Comparison of ENCODE assay signal across 1 cellular context in the genomic region with DNA sequence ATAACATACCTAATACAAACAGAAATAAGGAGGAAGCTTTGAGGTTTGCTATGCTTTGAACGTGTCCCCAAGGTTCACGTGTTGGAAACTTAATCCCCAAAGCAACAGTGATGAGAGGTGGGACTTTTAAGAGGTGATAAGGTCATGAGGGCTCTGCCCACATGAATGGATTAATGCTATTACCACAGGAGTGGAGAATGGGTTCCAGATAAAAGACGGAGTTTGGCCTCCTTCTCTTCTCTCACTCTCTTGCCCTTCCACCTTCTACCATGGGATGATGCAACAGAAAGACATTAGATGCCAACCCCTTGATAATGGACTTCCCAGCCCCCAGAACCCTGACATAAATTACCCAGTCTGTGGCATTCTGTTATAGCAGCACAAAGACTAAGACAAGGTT.
A peak's percentile ranks its signal among the peaks of the same experiment; 100 is the strongest.
TF ChIP-seq lines count a peak whose summit lies in the region.

No MANE protein-coding gene starts in this region.

TF ChIP-seq in K562, 482 proteins besides CTCF, POLR2A, EP300 and RAD21 (continued from another document):
- TF ChIP-seq, protein P1, sequence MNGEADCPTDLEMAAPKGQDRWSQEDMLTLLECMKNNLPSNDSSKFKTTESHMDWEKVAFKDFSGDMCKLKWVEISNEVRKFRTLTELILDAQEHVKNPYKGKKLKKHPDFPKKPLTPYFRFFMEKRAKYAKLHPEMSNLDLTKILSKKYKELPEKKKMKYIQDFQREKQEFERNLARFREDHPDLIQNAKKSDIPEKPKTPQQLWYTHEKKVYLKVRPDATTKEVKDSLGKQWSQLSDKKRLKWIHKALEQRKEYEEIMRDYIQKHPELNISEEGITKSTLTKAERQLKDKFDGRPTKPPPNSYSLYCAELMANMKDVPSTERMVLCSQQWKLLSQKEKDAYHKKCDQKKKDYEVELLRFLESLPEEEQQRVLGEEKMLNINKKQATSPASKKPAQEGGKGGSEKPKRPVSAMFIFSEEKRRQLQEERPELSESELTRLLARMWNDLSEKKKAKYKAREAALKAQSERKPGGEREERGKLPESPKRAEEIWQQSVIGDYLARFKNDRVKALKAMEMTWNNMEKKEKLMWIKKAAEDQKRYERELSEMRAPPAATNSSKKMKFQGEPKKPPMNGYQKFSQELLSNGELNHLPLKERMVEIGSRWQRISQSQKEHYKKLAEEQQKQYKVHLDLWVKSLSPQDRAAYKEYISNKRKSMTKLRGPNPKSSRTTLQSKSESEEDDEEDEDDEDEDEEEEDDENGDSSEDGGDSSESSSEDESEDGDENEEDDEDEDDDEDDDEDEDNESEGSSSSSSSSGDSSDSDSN (IDR thresholded peaks at IDR 0.05; ENCODE audit: borderline replicate concordance in 1 of 2, low read depth in 2 of 2, low read length in 2 of 2): no peak
- 0 out of 2 replicates have a peak, but pooled peaks have one; percentile 59 for TF ChIP-seq RNF2 (IDR thresholded peaks at IDR 0.05)
- TF ChIP-seq PTRF (tag; IDR thresholded peaks at IDR 0.05): 0 out of 2 replicates have a peak, but pooled peaks have one; percentile 15
- peak; percentile 4 for TF ChIP-seq RBM25 (IDR thresholded peaks at IDR 0.05; ENCODE audit: low read depth, low read length, severe bottlenecking)
- TF ChIP-seq SMARCC2 (IDR thresholded peaks at IDR 0.05; ENCODE audit: low read depth): peak; percentile 48; the same call in 1 of the 2 replicates
- TF ChIP-seq MNT (conservative IDR thresholded peaks at IDR 0.05): peak; percentile 24 to 37; a peak in 1 of 4 replicates
- TF ChIP-seq CSDE1 (IDR thresholded peaks at IDR 0.05): no peak
- TF ChIP-seq ZNF589 (CRISPR knock-in tag; IDR thresholded peaks at IDR 0.05; ENCODE audit: low read depth): peak; percentile 69
- TF ChIP-seq BDP1 (IDR thresholded peaks at IDR 0.05; ENCODE audit: insufficient read depth, insufficient read length): no peak
- no peak for TF ChIP-seq PTBP1 (IDR thresholded peaks at IDR 0.05; ENCODE audit: low read depth, low read length)
- no peak for TF ChIP-seq PRDM10 (IDR thresholded peaks at IDR 0.05; ENCODE audit: partially characterized antibody)
- no peak for TF ChIP-seq CBX3 (IDR thresholded peaks at IDR 0.05; ENCODE audit: borderline replicate concordance in 1 of 2, low read length in 2 of 2)
- TF ChIP-seq ZNF239 (CRISPR knock-in tag; IDR thresholded peaks at IDR 0.05): 0 out of 2 replicates have a peak, but pooled peaks have one; percentile 8
- no peak for TF ChIP-seq KHSRP (IDR thresholded peaks at IDR 0.05)
- peak; percentile 65 for TF ChIP-seq BHLHE40 (IDR thresholded peaks at IDR 0.05; ENCODE audit: low read length)
- TF ChIP-seq ELF4 (CRISPR knock-in tag; IDR thresholded peaks at IDR 0.05): no peak
- TF ChIP-seq ZKSCAN8 (CRISPR knock-in tag; IDR thresholded peaks at IDR 0.05): no peak; the same call in 1 of the 2 replicates
- TF ChIP-seq FOXK1 (CRISPR knock-in tag; IDR thresholded peaks at IDR 0.05; ENCODE audit: borderline replicate concordance): no peak
- TF ChIP-seq, protein P2, sequence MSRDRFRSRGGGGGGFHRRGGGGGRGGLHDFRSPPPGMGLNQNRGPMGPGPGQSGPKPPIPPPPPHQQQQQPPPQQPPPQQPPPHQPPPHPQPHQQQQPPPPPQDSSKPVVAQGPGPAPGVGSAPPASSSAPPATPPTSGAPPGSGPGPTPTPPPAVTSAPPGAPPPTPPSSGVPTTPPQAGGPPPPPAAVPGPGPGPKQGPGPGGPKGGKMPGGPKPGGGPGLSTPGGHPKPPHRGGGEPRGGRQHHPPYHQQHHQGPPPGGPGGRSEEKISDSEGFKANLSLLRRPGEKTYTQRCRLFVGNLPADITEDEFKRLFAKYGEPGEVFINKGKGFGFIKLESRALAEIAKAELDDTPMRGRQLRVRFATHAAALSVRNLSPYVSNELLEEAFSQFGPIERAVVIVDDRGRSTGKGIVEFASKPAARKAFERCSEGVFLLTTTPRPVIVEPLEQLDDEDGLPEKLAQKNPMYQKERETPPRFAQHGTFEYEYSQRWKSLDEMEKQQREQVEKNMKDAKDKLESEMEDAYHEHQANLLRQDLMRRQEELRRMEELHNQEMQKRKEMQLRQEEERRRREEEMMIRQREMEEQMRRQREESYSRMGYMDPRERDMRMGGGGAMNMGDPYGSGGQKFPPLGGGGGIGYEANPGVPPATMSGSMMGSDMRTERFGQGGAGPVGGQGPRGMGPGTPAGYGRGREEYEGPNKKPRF (IDR thresholded peaks at IDR 0.05; ENCODE audit: low read depth, low read length): no peak
- no peak for TF ChIP-seq FOSL1 (tag; conservative IDR thresholded peaks at IDR 0.05)
- TF ChIP-seq ESRRB (CRISPR knock-in tag; IDR thresholded peaks at IDR 0.05; ENCODE audit: borderline replicate concordance): no peak
- peak; percentile 75 for TF ChIP-seq DPF2 (IDR thresholded peaks at IDR 0.05)
- no peak for TF ChIP-seq TEAD2 (tag; IDR thresholded peaks at IDR 0.05)
- no peak for TF ChIP-seq PHF20 (IDR thresholded peaks at IDR 0.05; ENCODE audit: partially characterized antibody)
- TF ChIP-seq ZC3H4 (CRISPR knock-in tag; IDR thresholded peaks at IDR 0.05; ENCODE audit: borderline replicate concordance): no peak
- TF ChIP-seq EHMT2 (IDR thresholded peaks at IDR 0.05): peak; percentile 17; the same call in 1 of the 2 replicates
- TF ChIP-seq SOX6 (IDR thresholded peaks at IDR 0.05): peak; percentile 81
- TF ChIP-seq SRSF3 (IDR thresholded peaks at IDR 0.05; ENCODE audit: insufficient read depth, low read length): no peak
- 0 out of 2 replicates have a peak, but pooled peaks have one; percentile 15 for TF ChIP-seq PHTF2 (CRISPR knock-in tag; IDR thresholded peaks at IDR 0.05)
- TF ChIP-seq DACH1 (IDR thresholded peaks at IDR 0.05; ENCODE audit: partially characterized antibody): peak; percentile 39
- TF ChIP-seq ZNF445 (CRISPR knock-in tag; IDR thresholded peaks at IDR 0.05; ENCODE audit: low read depth): no peak
- no peak for TF ChIP-seq RHOXF2B (CRISPR knock-in tag; conservative IDR thresholded peaks at IDR 0.05)
- no peak for TF ChIP-seq SPI1 (IDR thresholded peaks at IDR 0.05; ENCODE audit: borderline replicate concordance, low read depth, low read length)
- TF ChIP-seq, protein P3, sequence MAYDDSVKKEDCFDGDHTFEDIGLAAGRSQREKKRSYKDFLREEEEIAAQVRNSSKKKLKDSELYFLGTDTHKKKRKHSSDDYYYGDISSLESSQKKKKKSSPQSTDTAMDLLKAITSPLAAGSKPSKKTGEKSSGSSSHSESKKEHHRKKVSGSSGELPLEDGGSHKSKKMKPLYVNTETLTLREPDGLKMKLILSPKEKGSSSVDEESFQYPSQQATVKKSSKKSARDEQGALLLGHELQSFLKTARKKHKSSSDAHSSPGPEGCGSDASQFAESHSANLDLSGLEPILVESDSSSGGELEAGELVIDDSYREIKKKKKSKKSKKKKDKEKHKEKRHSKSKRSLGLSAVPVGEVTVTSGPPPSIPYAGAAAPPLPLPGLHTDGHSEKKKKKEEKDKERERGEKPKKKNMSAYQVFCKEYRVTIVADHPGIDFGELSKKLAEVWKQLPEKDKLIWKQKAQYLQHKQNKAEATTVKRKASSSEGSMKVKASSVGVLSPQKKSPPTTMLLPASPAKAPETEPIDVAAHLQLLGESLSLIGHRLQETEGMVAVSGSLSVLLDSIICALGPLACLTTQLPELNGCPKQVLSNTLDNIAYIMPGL (CRISPR knock-in tag; IDR thresholded peaks at IDR 0.05): no peak
- TF ChIP-seq ZNF124 (CRISPR knock-in tag; IDR thresholded peaks at IDR 0.05): no peak
- TF ChIP-seq DMBX1 (CRISPR knock-in tag; IDR thresholded peaks at IDR 0.05; ENCODE audit: borderline replicate concordance): peak; percentile 85
- TF ChIP-seq IFI16 (CRISPR knock-in tag; IDR thresholded peaks at IDR 0.05): no peak
- TF ChIP-seq POLR3A (IDR thresholded peaks at IDR 0.05; ENCODE audit: borderline replicate concordance, extremely low read depth, insufficient read depth, insufficient read length): no peak
- no peak for TF ChIP-seq CBFB (CRISPR knock-in tag; IDR thresholded peaks at IDR 0.05)
